3 cellular contexts compared by ENCODE assay signal in the genomic region with DNA sequence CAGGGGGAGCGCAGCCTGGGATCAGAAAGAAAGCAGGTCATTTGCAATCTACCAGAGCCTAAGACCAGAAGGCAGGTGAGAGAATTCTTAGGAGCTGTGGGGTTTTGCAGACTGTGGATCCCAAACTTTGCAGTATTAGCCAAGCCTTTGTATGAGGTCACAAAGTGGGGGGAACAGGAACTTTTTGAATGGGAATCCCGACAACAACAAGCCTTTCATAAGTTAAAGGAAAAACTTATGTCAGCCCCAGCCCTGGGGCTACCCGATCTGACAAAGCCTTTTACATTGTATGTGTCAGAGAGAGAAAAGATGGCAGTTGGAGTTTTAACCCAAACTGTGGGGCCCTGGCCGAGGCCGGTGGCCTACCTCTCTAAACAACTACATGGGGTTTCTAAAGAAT. TPM values are rescaled to one million over a fixed set of nuclear protein-coding genes. Genes with fewer than 3 reads are reported as not detected.
"Had no signal": no experiment of that assay in that cellular context is flagged by ENCODE, and none has a peak within 500 bp of the region (broad histone marks: within the 10 kb centered on the region; RNA-seq: fewer than 3 reads in every experiment).

No MANE protein-coding gene starts in this region.

RNA-seq across cellular contexts. Expression of a gene that starts 19.8 kb away (rescaled TPM):
- total RNA-seq: ascending aorta, NCI-H460, SJCRH30 had no signal
